Comparison of ENCODE assay signal across 1 cellular context in the genomic region with DNA sequence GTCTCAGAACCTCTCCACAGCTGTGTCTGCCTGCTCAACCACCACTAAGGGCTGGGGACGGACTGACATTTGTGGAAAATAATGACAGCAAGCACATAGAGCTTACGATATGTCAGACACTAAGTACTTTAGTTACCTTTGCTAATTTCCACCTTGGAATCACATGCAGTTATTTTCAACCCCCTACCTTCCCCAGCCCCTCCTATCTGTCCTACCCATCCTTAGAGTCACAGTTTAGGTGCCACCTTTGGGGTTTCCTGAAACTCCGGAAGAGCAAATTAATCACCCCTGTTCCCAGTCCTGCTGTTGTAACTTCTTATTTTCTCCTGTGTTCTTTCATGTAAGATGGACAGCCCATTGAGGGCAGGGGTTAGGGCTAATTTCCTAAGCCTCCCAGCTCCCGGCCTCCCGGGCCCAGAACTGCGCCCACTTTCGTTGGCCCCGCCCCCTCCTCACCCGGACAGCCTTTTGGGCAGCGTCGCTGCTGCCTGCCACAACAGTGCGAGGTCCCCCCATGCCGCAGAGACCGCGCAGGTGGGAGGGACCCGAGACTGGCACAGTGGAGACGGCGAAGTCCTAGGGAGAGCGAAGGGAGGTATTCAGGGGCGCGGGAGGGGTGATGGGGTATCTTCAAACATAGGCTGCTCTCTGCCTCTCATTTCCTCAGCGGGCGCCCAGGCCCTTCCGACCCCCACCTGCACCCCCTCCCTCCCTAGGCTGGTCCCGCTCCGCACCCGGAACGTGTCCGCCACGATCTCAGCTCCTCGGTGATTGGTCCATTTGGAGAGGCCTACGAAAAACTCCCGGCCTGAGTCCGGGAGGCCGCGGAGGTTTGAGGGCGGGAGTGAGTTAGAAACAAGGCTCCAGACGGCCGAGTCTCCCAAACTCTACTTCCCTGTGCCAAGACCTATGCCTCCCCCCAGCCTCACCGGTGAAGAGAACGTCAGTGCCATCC.
TF ChIP-seq lines count a peak whose summit lies in the region.

No MANE protein-coding gene starts in this region.

TF ChIP-seq in K562, 482 proteins besides CTCF, POLR2A, EP300 and RAD21 (continues in another document):
- no peak for TF ChIP-seq ZNF134 (CRISPR knock-in tag; conservative IDR thresholded peaks at IDR 0.05)
- TF ChIP-seq, protein P1, sequence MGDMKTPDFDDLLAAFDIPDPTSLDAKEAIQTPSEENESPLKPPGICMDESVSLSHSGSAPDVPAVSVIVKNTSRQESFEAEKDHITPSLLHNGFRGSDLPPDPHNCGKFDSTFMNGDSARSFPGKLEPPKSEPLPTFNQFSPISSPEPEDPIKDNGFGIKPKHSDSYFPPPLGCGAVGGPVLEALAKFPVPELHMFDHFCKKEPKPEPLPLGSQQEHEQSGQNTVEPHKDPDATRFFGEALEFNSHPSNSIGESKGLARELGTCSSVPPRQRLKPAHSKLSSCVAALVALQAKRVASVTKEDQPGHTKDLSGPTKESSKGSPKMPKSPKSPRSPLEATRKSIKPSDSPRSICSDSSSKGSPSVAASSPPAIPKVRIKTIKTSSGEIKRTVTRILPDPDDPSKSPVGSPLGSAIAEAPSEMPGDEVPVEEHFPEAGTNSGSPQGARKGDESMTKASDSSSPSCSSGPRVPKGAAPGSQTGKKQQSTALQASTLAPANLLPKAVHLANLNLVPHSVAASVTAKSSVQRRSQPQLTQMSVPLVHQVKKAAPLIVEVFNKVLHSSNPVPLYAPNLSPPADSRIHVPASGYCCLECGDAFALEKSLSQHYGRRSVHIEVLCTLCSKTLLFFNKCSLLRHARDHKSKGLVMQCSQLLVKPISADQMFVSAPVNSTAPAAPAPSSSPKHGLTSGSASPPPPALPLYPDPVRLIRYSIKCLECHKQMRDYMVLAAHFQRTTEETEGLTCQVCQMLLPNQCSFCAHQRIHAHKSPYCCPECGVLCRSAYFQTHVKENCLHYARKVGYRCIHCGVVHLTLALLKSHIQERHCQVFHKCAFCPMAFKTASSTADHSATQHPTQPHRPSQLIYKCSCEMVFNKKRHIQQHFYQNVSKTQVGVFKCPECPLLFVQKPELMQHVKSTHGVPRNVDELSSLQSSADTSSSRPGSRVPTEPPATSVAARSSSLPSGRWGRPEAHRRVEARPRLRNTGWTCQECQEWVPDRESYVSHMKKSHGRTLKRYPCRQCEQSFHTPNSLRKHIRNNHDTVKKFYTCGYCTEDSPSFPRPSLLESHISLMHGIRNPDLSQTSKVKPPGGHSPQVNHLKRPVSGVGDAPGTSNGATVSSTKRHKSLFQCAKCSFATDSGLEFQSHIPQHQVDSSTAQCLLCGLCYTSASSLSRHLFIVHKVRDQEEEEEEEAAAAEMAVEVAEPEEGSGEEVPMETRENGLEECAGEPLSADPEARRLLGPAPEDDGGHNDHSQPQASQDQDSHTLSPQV (IDR thresholded peaks at IDR 0.05): no peak
- TF ChIP-seq, protein P2, sequence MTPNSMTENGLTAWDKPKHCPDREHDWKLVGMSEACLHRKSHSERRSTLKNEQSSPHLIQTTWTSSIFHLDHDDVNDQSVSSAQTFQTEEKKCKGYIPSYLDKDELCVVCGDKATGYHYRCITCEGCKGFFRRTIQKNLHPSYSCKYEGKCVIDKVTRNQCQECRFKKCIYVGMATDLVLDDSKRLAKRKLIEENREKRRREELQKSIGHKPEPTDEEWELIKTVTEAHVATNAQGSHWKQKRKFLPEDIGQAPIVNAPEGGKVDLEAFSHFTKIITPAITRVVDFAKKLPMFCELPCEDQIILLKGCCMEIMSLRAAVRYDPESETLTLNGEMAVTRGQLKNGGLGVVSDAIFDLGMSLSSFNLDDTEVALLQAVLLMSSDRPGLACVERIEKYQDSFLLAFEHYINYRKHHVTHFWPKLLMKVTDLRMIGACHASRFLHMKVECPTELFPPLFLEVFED (CRISPR knock-in tag; conservative IDR thresholded peaks at IDR 0.05): peak; percentile 66; the same call in 1 of the 2 replicates
- no peak for TF ChIP-seq ZNF311 (CRISPR knock-in tag; IDR thresholded peaks at IDR 0.05)
- TF ChIP-seq RBM14 (IDR thresholded peaks at IDR 0.05; ENCODE audit: borderline replicate concordance, insufficient read depth, low read depth, low read length): 0 out of 2 replicates have a peak, but pooled peaks have one; percentile 78
- TF ChIP-seq GATAD2B (IDR thresholded peaks at IDR 0.05; ENCODE audit: borderline replicate concordance): no peak
- TF ChIP-seq ZZZ3 (IDR thresholded peaks at IDR 0.05): no peak
- no peak for TF ChIP-seq BRD4 (IDR thresholded peaks at IDR 0.05)
- TF ChIP-seq CHD2 (IDR thresholded peaks at IDR 0.05; ENCODE audit: low read depth, low read length): 0 out of 2 replicates have a peak, but pooled peaks have one; percentile 5
- TF ChIP-seq TRIM24 (IDR thresholded peaks at IDR 0.05): peak in 1 of 2 experiments; percentile 26; a peak in 1 of 4 replicates
- no peak for TF ChIP-seq ZNF445 (CRISPR knock-in tag; IDR thresholded peaks at IDR 0.05; ENCODE audit: low read depth)
- no peak for TF ChIP-seq GATA2 (CRISPR knock-in tag; IDR thresholded peaks at IDR 0.05)
- peak; percentile 79; the same call in 1 of the 2 replicates for TF ChIP-seq FOXP1 (CRISPR knock-in tag; IDR thresholded peaks at IDR 0.05)
- no peak for TF ChIP-seq CBX1 (IDR thresholded peaks at IDR 0.05; ENCODE audit: low read depth)
- peak; percentile 67 for TF ChIP-seq ZNF316 (IDR thresholded peaks at IDR 0.05)
- TF ChIP-seq, protein P3, sequence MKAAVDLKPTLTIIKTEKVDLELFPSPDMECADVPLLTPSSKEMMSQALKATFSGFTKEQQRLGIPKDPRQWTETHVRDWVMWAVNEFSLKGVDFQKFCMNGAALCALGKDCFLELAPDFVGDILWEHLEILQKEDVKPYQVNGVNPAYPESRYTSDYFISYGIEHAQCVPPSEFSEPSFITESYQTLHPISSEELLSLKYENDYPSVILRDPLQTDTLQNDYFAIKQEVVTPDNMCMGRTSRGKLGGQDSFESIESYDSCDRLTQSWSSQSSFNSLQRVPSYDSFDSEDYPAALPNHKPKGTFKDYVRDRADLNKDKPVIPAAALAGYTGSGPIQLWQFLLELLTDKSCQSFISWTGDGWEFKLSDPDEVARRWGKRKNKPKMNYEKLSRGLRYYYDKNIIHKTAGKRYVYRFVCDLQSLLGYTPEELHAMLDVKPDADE (conservative IDR thresholded peaks at IDR 0.05; ENCODE audit: control insufficient read depth, low read depth, low read length): no peak
- no peak for TF ChIP-seq PHB2 (IDR thresholded peaks at IDR 0.05; ENCODE audit: low read depth)
- TF ChIP-seq CHCHD3 (CRISPR knock-in tag; IDR thresholded peaks at IDR 0.05): no peak
- TF ChIP-seq ZNF76 (CRISPR knock-in tag; IDR thresholded peaks at IDR 0.05; ENCODE audit: borderline replicate concordance): no peak
- no peak for TF ChIP-seq PCBP2 (IDR thresholded peaks at IDR 0.05; ENCODE audit: low read depth, low read length, poor library complexity, severe bottlenecking)
- TF ChIP-seq, protein P4, sequence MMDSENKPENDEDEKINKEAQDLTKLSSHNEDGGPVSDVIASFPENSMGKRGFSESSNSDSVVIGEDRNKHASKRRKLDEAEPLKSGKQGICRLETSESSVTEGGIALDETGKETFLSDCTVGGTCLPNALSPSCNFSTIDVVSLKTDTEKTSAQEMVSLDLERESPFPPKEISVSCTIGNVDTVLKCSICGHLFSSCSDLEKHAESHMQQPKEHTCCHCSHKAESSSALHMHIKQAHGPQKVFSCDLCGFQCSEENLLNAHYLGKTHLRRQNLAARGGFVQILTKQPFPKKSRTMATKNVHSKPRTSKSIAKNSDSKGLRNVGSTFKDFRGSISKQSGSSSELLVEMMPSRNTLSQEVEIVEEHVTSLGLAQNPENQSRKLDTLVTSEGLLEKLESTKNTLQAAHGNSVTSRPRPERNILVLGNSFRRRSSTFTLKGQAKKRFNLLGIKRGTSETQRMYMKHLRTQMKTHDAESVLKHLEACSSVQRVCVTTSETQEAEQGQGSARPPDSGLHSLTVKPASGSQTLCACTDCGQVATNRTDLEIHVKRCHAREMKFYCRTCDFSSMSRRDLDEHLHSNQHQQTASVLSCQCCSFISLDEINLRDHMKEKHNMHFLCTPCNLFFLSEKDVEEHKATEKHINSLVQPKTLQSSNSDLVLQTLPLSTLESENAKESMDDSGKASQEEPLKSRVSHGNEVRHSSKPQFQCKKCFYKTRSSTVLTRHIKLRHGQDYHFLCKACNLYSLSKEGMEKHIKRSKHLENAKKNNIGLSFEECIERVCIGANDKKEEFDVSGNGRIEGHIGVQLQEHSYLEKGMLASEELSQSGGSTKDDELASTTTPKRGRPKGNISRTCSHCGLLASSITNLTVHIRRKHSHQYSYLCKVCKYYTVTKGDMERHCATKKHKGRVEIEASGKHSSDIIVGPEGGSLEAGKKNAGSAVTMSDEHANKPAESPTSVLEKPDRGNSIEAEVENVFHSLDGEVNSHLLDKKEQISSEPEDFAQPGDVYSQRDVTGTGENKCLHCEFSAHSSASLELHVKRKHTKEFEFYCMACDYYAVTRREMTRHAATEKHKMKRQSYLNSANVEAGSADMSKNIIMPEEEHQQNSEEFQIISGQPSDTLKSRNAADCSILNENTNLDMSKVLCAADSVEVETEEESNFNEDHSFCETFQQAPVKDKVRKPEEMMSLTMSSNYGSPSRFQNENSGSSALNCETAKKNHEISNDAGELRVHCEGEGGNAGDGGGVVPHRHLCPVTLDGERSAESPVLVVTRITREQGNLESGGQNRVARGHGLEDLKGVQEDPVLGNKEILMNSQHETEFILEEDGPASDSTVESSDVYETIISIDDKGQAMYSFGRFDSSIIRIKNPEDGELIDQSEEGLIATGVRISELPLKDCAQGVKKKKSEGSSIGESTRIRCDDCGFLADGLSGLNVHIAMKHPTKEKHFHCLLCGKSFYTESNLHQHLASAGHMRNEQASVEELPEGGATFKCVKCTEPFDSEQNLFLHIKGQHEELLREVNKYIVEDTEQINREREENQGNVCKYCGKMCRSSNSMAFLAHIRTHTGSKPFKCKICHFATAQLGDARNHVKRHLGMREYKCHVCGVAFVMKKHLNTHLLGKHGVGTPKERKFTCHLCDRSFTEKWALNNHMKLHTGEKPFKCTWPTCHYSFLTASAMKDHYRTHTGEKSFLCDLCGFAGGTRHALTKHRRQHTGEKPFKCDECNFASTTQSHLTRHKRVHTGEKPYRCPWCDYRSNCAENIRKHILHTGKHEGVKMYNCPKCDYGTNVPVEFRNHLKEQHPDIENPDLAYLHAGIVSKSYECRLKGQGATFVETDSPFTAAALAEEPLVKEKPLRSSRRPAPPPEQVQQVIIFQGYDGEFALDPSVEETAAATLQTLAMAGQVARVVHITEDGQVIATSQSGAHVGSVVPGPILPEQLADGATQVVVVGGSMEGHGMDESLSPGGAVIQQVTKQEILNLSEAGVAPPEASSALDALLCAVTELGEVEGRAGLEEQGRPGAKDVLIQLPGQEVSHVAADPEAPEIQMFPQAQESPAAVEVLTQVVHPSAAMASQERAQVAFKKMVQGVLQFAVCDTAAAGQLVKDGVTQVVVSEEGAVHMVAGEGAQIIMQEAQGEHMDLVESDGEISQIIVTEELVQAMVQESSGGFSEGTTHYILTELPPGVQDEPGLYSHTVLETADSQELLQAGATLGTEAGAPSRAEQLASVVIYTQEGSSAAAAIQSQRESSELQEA (IDR thresholded peaks at IDR 0.05; ENCODE audit: low read depth): no peak
- no peak for TF ChIP-seq NUFIP1 (IDR thresholded peaks at IDR 0.05; ENCODE audit: partially characterized antibody)
- no peak for TF ChIP-seq ATF1 (CRISPR knock-in tag; IDR thresholded peaks at IDR 0.05)
- TF ChIP-seq ATF1 (tag; IDR thresholded peaks at IDR 0.05): no peak; the same call in 1 of the 2 replicates
- TF ChIP-seq, protein P5, sequence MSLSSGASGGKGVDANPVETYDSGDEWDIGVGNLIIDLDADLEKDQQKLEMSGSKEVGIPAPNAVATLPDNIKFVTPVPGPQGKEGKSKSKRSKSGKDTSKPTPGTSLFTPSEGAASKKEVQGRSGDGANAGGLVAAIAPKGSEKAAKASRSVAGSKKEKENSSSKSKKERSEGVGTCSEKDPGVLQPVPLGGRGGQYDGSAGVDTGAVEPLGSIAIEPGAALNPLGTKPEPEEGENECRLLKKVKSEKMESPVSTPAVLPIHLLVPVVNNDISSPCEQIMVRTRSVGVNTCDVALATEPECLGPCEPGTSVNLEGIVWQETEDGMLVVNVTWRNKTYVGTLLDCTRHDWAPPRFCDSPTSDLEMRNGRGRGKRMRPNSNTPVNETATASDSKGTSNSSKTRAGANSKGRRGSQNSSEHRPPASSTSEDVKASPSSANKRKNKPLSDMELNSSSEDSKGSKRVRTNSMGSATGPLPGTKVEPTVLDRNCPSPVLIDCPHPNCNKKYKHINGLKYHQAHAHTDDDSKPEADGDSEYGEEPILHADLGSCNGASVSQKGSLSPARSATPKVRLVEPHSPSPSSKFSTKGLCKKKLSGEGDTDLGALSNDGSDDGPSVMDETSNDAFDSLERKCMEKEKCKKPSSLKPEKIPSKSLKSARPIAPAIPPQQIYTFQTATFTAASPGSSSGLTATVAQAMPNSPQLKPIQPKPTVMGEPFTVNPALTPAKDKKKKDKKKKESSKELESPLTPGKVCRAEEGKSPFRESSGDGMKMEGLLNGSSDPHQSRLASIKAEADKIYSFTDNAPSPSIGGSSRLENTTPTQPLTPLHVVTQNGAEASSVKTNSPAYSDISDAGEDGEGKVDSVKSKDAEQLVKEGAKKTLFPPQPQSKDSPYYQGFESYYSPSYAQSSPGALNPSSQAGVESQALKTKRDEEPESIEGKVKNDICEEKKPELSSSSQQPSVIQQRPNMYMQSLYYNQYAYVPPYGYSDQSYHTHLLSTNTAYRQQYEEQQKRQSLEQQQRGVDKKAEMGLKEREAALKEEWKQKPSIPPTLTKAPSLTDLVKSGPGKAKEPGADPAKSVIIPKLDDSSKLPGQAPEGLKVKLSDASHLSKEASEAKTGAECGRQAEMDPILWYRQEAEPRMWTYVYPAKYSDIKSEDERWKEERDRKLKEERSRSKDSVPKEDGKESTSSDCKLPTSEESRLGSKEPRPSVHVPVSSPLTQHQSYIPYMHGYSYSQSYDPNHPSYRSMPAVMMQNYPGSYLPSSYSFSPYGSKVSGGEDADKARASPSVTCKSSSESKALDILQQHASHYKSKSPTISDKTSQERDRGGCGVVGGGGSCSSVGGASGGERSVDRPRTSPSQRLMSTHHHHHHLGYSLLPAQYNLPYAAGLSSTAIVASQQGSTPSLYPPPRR (CRISPR knock-in tag; IDR thresholded peaks at IDR 0.05; ENCODE audit: borderline replicate concordance): peak; percentile 66; the same call in 1 of the 2 replicates
- TF ChIP-seq, protein P6, sequence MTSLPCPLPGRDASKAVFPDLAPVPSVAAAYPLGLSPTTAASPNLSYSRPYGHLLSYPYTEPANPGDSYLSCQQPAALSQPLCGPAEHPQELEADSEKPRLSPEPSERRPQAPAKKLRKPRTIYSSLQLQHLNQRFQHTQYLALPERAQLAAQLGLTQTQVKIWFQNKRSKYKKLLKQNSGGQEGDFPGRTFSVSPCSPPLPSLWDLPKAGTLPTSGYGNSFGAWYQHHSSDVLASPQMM (CRISPR knock-in tag; IDR thresholded peaks at IDR 0.05): no peak
- TF ChIP-seq CBX2 (IDR thresholded peaks at IDR 0.05; ENCODE audit: insufficient read depth, low read length, poor library complexity, severe bottlenecking): no peak
- TF ChIP-seq ZNF695 (CRISPR knock-in tag; IDR thresholded peaks at IDR 0.05): no peak
- peak; percentile 65; the same call in 1 of the 2 replicates for TF ChIP-seq NR2C2 (CRISPR knock-in tag; IDR thresholded peaks at IDR 0.05)
- TF ChIP-seq NR2C2 (tag; IDR thresholded peaks at IDR 0.05): no peak
- TF ChIP-seq ZFP1 (CRISPR knock-in tag; IDR thresholded peaks at IDR 0.05): no peak
- no peak for TF ChIP-seq CBX3 (IDR thresholded peaks at IDR 0.05; ENCODE audit: borderline replicate concordance in 1 of 2, low read length in 2 of 2)
- no peak for TF ChIP-seq HNRNPH1 (optimal IDR thresholded peaks at IDR 0.05; ENCODE audit: low read depth, low read length)
- TF ChIP-seq ASH1L (IDR thresholded peaks at IDR 0.05; ENCODE audit: borderline replicate concordance, low read depth, partially characterized antibody): no peak
